Comparison of ENCODE assay signal across 12 cellular contexts in genomic region chr10:69425513-69426298, GRCh38. TPM values are rescaled to one million over a fixed set of nuclear protein-coding genes. Genes with fewer than 3 reads are reported as not detected.
DNase-seq lines count a peak whose midpoint lies in the region; ATAC-seq, FAIRE-seq and TF ChIP-seq lines count a peak whose summit lies in the region.
"Had no signal": no experiment of that assay in that cellular context is flagged by ENCODE, and none has a peak within 500 bp of the region (broad histone marks: within the 10 kb centered on the region; RNA-seq: fewer than 3 reads in every experiment).

No MANE protein-coding gene starts in this region.

- TF ChIP-seq CTCF in bronchial epithelial cell (IDR thresholded peaks at IDR 0.05; ENCODE audit: insufficient read depth, low read length, severe bottlenecking), result no peak

- H3K36me3 ChIP-seq in bronchial epithelial cell (ENCODE audit: control insufficient read depth, insufficient read depth, low read length), result no peaks in the 10 kb centered on the region
- H3K36me3 ChIP-seq: suprapubic skin had no signal

- ATAC-seq in naive thymus-derived CD8-positive, alpha-beta T cell, result peak; percentile 90 to 97
- ATAC-seq in GM19035 (IDR thresholded peaks at IDR 0.05; ENCODE audit: unreplicated experiment), result no peak

- no peaks in the 10 kb centered on the region for H3K27me3 ChIP-seq in bronchial epithelial cell (ENCODE audit: control insufficient read depth, insufficient read depth, low read length)
- H3K27me3 ChIP-seq: suprapubic skin had no signal

- H3K4me3 Mint-ChIP-seq in naive thymus-derived CD8-positive, alpha-beta T cell, result peak overlapping the region in 7 of 10 donors; percentile 4 to 67 (median 47)

- H3K4me1 Mint-ChIP-seq in naive thymus-derived CD8-positive, alpha-beta T cell, result peaks cover 32 to 61% (median 54%) of the 10 kb centered on the region in 4 donors

- POLR2A ChIA-PET in naive thymus-derived CD8-positive, alpha-beta T cell (lab: Charles Lee), result interaction anchor here (1.1 to 1.4 kb wide), 2 partner anchors 11 to 17 kb away, joined by 3 read pairs; no protein-coding TSS in a partner anchor

- H3K27ac Mint-ChIP-seq in naive thymus-derived CD8-positive, alpha-beta T cell, result peak overlapping the region; percentile 75 to 94 (median 84)

- H3K36me3 Mint-ChIP-seq in naive thymus-derived CD8-positive, alpha-beta T cell, result no peaks in the 10 kb centered on the region

- DNase-seq in NCI-H748 (lab: John Stamatoyannopoulos, UW; ENCODE audit: unreplicated experiment) (peak; percentile 60), NCI-H748 treated with DMSO at 0.1 percent for 48 hours (lab: John Stamatoyannopoulos, UW) (no peak), NCI-H146 treated with DMSO at 0.1 percent for 48 hours (lab: John Stamatoyannopoulos, UW; ENCODE audit: unreplicated experiment) (peak; percentile 40), bronchial epithelial cell (ENCODE audit: low read depth) (peak; percentile 81), GM12892 (ENCODE audit: insufficient read length) (no peak)
- DNase-seq in naive thymus-derived CD8-positive, alpha-beta T cell, result peak in 7 of 10 donors; percentile 40 to 72 (median 68)
- DNase-seq in stimulated activated CD4-positive, alpha-beta T cell treated with anti-CD3 and anti-CD28 coated beads, Interleukin-12 subunit alpha, Interleukin-12 subunit beta, amount 100 ng/mL, for 4 hours, result no peak

- no peaks in the 10 kb centered on the region for H3K27me3 Mint-ChIP-seq in naive thymus-derived CD8-positive, alpha-beta T cell

- TF ChIP-seq POLR2A in GM12892 (IDR thresholded peaks at IDR 0.05; ENCODE audit: low read depth, low read length), result no peak

- FAIRE-seq in bronchial epithelial cell (lab: Jason Lieb, UNC) (no peak), GM12892 (lab: Jason Lieb, UNC) (no peak)

- no peaks in the 10 kb centered on the region for H3K9me3 Mint-ChIP-seq in naive thymus-derived CD8-positive, alpha-beta T cell

- H3K4me3 ChIP-seq in bronchial epithelial cell (ENCODE audit: low read depth, low read length), result no peak overlapping the region
- H3K4me3 ChIP-seq: skin epidermis, suprapubic skin had no signal

RNA-seq across cellular contexts. Expression of gene TACR2, which starts 9.0 kb away (rescaled TPM):
- under 0.01 TPM in 1 of 2 replicates, not detected in the other for total RNA-seq in bronchial epithelial cell
- not detected for total RNA-seq in naive thymus-derived CD8-positive, alpha-beta T cell
- not detected for polyA plus RNA-seq in naive thymus-derived CD8-positive, alpha-beta T cell
- 0.45 TPM for polyA plus RNA-seq in GM12892 (2012; ENCODE audit: missing spikeins)
- total RNA-seq: HT1080, kidney epithelial cell had no signal

RNA-seq across cellular contexts. Expression of gene TSPAN15, which starts 25.6 kb away (rescaled TPM):
- 12.1 and 14.8 TPM in 2 replicates for total RNA-seq in bronchial epithelial cell
- total RNA-seq in naive thymus-derived CD8-positive, alpha-beta T cell, result under 1 TPM; 0.55 to 0.68 TPM
- polyA plus RNA-seq in naive thymus-derived CD8-positive, alpha-beta T cell, result 1 to 10 TPM in 1 of 3 donors, under 1 TPM in 1, not detected in 1; 0.92 to 1.1 TPM
- 2.2 TPM for polyA plus RNA-seq in GM12892 (2012; ENCODE audit: missing spikeins)

Comparison
In these comparisons a context has a peak if more than half of its experiments do, and no peak if none do; other contexts are left out.
1. DNase-seq: peak in NCI-H748 (single experiment), NCI-H146 treated with DMSO at 0.1 percent for 48 hours (single experiment), bronchial epithelial cell (single experiment) and naive thymus-derived CD8-positive, alpha-beta T cell (7 of 10); none in NCI-H748 treated with DMSO at 0.1 percent for 48 hours (single experiment), GM12892 (single experiment) and stimulated activated CD4-positive, alpha-beta T cell treated with anti-CD3 and anti-CD28 coated beads, Interleukin-12 subunit alpha, Interleukin-12 subunit beta, amount 100 ng/mL, for 4 hours (single experiment).